Comparison of ENCODE assay signal across 17 cellular contexts in genomic region chr4:116082808-116083366, GRCh38.
DNase-seq lines count a peak whose midpoint lies in the region; ATAC-seq and TF ChIP-seq lines count a peak whose summit lies in the region.
"Had no signal": no experiment of that assay in that cellular context is flagged by ENCODE, and none has a peak within 500 bp of the region (broad histone marks: within the 10 kb centered on the region; RNA-seq: fewer than 3 reads in every experiment).

No MANE protein-coding gene starts in this region.

- no peaks in the 10 kb centered on the region for H3K27me3 Mint-ChIP-seq in stimulated activated naive B cell treated with anti-CD40 and anti-IgM and Interleukin-4, amounts not matched to agents 10 μg/mL and 1 μg/mL and 100 μg/mL, for 72 hours
- H3K27me3 Mint-ChIP-seq: CD4-positive, alpha-beta memory T cell had no signal

- no peaks in the 10 kb centered on the region for H4K20me1 ChIP-seq in HCT116 (ENCODE audit: insufficient read depth)

- H3K9me3 Mint-ChIP-seq in stimulated activated naive B cell treated with anti-CD40 and anti-IgM and Interleukin-4, amounts not matched to agents 10 μg/mL and 1 μg/mL and 100 μg/mL, for 72 hours, result peaks cover 5 to 6% of the 10 kb centered on the region in 2 donors

- H3K27me3 ChIP-seq in HCT116 (ENCODE audit: insufficient read depth, low read length), result no peaks in the 10 kb centered on the region

- no peak for TF ChIP-seq RAD21 in HCT116 (IDR thresholded peaks at IDR 0.05; ENCODE audit: low read depth)

- no peak for TF ChIP-seq CTCF in HCT116 (IDR thresholded peaks at IDR 0.05 in 2 of 3, conservative IDR thresholded peaks at IDR 0.05 in 1 of 3; ENCODE audit: borderline replicate concordance in 1 of 3, insufficient read depth in 1 of 3, low read depth in 2 of 3, low read length in 2 of 3)

- H3K9me3 ChIP-seq in HCT116 (ENCODE audit: control insufficient read depth in 1 of 2, insufficient read depth in 1 of 2, low read depth in 1 of 2, low read length in 2 of 2), result no peaks in the 10 kb centered on the region

- no peak overlapping the region for H3K4me3 ChIP-seq in HCT116 (replicated peaks in 1 of 2; ENCODE audit: low read depth in 1 of 2, low read length in 2 of 2)
- H3K4me3 ChIP-seq: GM23248 had no signal

- no peak overlapping the region for H3K4me3 Mint-ChIP-seq in stimulated activated naive B cell treated with anti-CD40 and anti-IgM and Interleukin-4, amounts not matched to agents 10 μg/mL and 1 μg/mL and 100 μg/mL, for 72 hours
- H3K4me3 Mint-ChIP-seq: CD4-positive, alpha-beta memory T cell had no signal

- no peak overlapping the region for H3K27ac Mint-ChIP-seq in stimulated activated naive B cell treated with anti-CD40 and anti-IgM and Interleukin-4, amounts not matched to agents 10 μg/mL and 1 μg/mL and 100 μg/mL, for 72 hours
- H3K27ac Mint-ChIP-seq: CD4-positive, alpha-beta memory T cell had no signal

- peak; percentile 58 for ATAC-seq in GM18870 (IDR thresholded peaks at IDR 0.05; ENCODE audit: unreplicated experiment)
- no peak for ATAC-seq in HCT116
- peak; percentile 55 for ATAC-seq in HG03342 (IDR thresholded peaks at IDR 0.05; ENCODE audit: unreplicated experiment)
- ATAC-seq in stimulated activated naive B cell treated with anti-CD40 and anti-IgM and Interleukin-4, amounts not matched to agents 10 μg/mL and 1 μg/mL and 100 μg/mL, for 72 hours (replicated peaks), result peak; percentile 41 to 55
- no peak for ATAC-seq in GM19463 (IDR thresholded peaks at IDR 0.05; ENCODE audit: unreplicated experiment)

- H3K36me3 Mint-ChIP-seq in stimulated activated naive B cell treated with anti-CD40 and anti-IgM and Interleukin-4, amounts not matched to agents 10 μg/mL and 1 μg/mL and 100 μg/mL, for 72 hours, result peaks cover 0 to 4% of the 10 kb centered on the region in 2 donors
- H3K36me3 Mint-ChIP-seq: CD4-positive, alpha-beta memory T cell had no signal

- no peaks in the 10 kb centered on the region for H3K79me2 ChIP-seq in HCT116 (ENCODE audit: insufficient read depth, low read length)

- DNase-seq in HCT116 (ENCODE audit: low read depth, low spot score), result no peak
- DNase-seq in stimulated activated naive B cell treated with anti-CD40 and anti-IgM and Interleukin-4, amounts not matched to agents 10 μg/mL and 1 μg/mL and 100 μg/mL, for 72 hours, result no peak
- no peak for DNase-seq in activated effector memory CD4-positive, alpha-beta T cell treated with Interleukin-2 at 50 U/mL for 16 hours
- no peak for DNase-seq in activated CD4-positive, alpha-beta T cell treated with anti-CD3 and anti-CD28 coated beads, Interleukin-2, amount 50 U/mL, for 48 hours
- DNase-seq: C1 segment of cervical spinal cord; Calu3; CD4-positive, alpha-beta memory T cell; COR-L47; DMS53; DMS79 treated with DMSO at 0.1 percent for 48 hours; GF-D8; GM23248; H7; HCEC 1CT had no signal

- intact Hi-C loops in HCT116 (cut with micrococcal nuclease), result no loop called here

- H3K4me2 ChIP-seq in HCT116 (ENCODE audit: low read length), result no peak overlapping the region

- RAD21 ChIA-PET in HCT116 (lab: Charles Lee; ENCODE audit: low non-redundant PET in 1 of 2, low total read pairs in 2 of 2, uncharacterized antibody in 2 of 2, unreplicated experiment in 2 of 2), result no interaction called here

- no peak overlapping the region for H3K9ac ChIP-seq in HCT116 (ENCODE audit: low read length)
- H3K9ac ChIP-seq: GM23248 had no signal

- no peak for TF ChIP-seq POLR2A in HCT116 (IDR thresholded peaks at IDR 0.05; ENCODE audit: borderline replicate concordance, extremely low read depth, insufficient read depth, insufficient read length)

- no peak overlapping the region for H3K27ac ChIP-seq in HCT116 (ENCODE audit: low read depth, low read length)
- H3K27ac ChIP-seq: GM23248 had no signal

- no peaks in the 10 kb centered on the region for H3K36me3 ChIP-seq in HCT116 (ENCODE audit: control insufficient read depth in 1 of 2, insufficient read depth in 2 of 2, low read length in 2 of 2)

- peaks cover 0 to 1% of the 10 kb centered on the region in 2 donors for H3K4me1 Mint-ChIP-seq in stimulated activated naive B cell treated with anti-CD40 and anti-IgM and Interleukin-4, amounts not matched to agents 10 μg/mL and 1 μg/mL and 100 μg/mL, for 72 hours
- H3K4me1 Mint-ChIP-seq: CD4-positive, alpha-beta memory T cell had no signal

- CTCF ChIA-PET in HCT116 (lab: Charles Lee), result no interaction called here

- BruUV-seq in HCT116 (replicated peaks; lab: Mats Ljungman, UMichigan), result no TSS peak

- POLR2A ChIA-PET in HCT116 (lab: Charles Lee), result no interaction called here

- no peaks in the 10 kb centered on the region for H3K9me2 ChIP-seq in HCT116 (ENCODE audit: insufficient read depth)

- no peaks in the 10 kb centered on the region for H3K4me1 ChIP-seq in HCT116 (ENCODE audit: control insufficient read depth in 1 of 2, insufficient read depth in 2 of 2, low read length in 2 of 2)

- peak overlapping the region; percentile 22 for H2AFZ ChIP-seq in HCT116 (ENCODE audit: low read depth, low read length, poor library complexity, severe bottlenecking)
- H2AFZ ChIP-seq: GM23248 had no signal

TF ChIP-seq in HCT116, 20 proteins besides CTCF, POLR2A, EP300 and RAD21:
- TF ChIP-seq SRF (IDR thresholded peaks at IDR 0.05; ENCODE audit: low read depth), result no peak
- no peak for TF ChIP-seq ATF3 (IDR thresholded peaks at IDR 0.05)
- no peak for TF ChIP-seq EZH2 (IDR thresholded peaks at IDR 0.05)
- TF ChIP-seq FOSL1 (IDR thresholded peaks at IDR 0.05; ENCODE audit: low read depth), result no peak
- TF ChIP-seq ZNF274 (IDR thresholded peaks at IDR 0.05; ENCODE audit: low read depth, low read length), result no peak
- TF ChIP-seq EGR1 (IDR thresholded peaks at IDR 0.05; ENCODE audit: low read depth), result no peak
- no peak for TF ChIP-seq SP1 (IDR thresholded peaks at IDR 0.05; ENCODE audit: low read depth)
- TF ChIP-seq CBX3 (IDR thresholded peaks at IDR 0.05; ENCODE audit: low read depth), result no peak
- TF ChIP-seq ELF1 (IDR thresholded peaks at IDR 0.05; ENCODE audit: borderline replicate concordance, low read depth), result no peak
- no peak for TF ChIP-seq JUND (IDR thresholded peaks at IDR 0.05)
- no peak for TF ChIP-seq ZFX (IDR thresholded peaks at IDR 0.05)
- no peak for TF ChIP-seq CEBPB (IDR thresholded peaks at IDR 0.05; ENCODE audit: low read depth)
- TF ChIP-seq REST (IDR thresholded peaks at IDR 0.05; ENCODE audit: low read depth), result no peak
- no peak for TF ChIP-seq EZH2phosphoT487 (IDR thresholded peaks at IDR 0.05; ENCODE audit: borderline replicate concordance)
- TF ChIP-seq SIN3A (IDR thresholded peaks at IDR 0.05; ENCODE audit: low read depth), result no peak
- no peak for TF ChIP-seq MAX (IDR thresholded peaks at IDR 0.05)
- TF ChIP-seq ZBTB33 (IDR thresholded peaks at IDR 0.05; ENCODE audit: extremely low read depth, insufficient replicate concordance, low read length), result no peak
- TF ChIP-seq POLR2AphosphoS5 (IDR thresholded peaks at IDR 0.05; ENCODE audit: low read depth, low read length), result no peak

Comparison
In these comparisons a context has a peak if more than half of its experiments do, and no peak if none do; other contexts are left out.
1. ATAC-seq: peak in GM18870 (single experiment), HG03342 (single experiment) and stimulated activated naive B cell treated with anti-CD40 and anti-IgM and Interleukin-4, amounts not matched to agents 10 μg/mL and 1 μg/mL and 100 μg/mL, for 72 hours (2 of 2); none in HCT116 (single experiment) and GM19463 (single experiment).